ENCODE assay signal across 29 cellular contexts in genomic region chr18:22268641-22269128, GRCh38.
DNase-seq lines count a peak whose midpoint lies in the region; ATAC-seq and TF ChIP-seq lines count a peak whose summit lies in the region.
"Had no signal": no experiment of that assay in that cellular context is flagged by ENCODE, and none has a peak within 500 bp of the region (broad histone marks: within the 10 kb centered on the region; RNA-seq: fewer than 3 reads in every experiment).

No MANE protein-coding gene starts in this region.

- ATAC-seq in Right ventricle myocardium superior (ENCODE audit: poor library complexity) = peak; percentile 28
- ATAC-seq in heart left ventricle = no peak
- ATAC-seq: activated naive CD8-positive, alpha-beta T cell treated with anti-CD3 and anti-CD28 coated beads, Interleukin-2, amount 50 U/mL, for 24 hours; CD8-positive, alpha-beta T cell; esophagus mucosa; HCT116; HepG2 had no signal

- no peak for TF ChIP-seq CTCF in heart left ventricle (IDR thresholded peaks at IDR 0.05)

- H3K27ac ChIP-seq in heart left ventricle = peak overlapping the region; percentile 77 to 98 (median 92)
- no peak overlapping the region for H3K27ac ChIP-seq in effector memory CD4-positive, alpha-beta T cell (ENCODE audit: insufficient read depth, low read length, poor library complexity, severe bottlenecking)
- H3K27ac ChIP-seq: RWPE1, SK-N-MC, stomach had no signal

- H3K4me1 ChIP-seq in heart left ventricle = peaks cover 0 to 33% (median 4%) of the 10 kb centered on the region in 12 donors
- no peaks in the 10 kb centered on the region for H3K4me1 ChIP-seq in effector memory CD4-positive, alpha-beta T cell (ENCODE audit: control insufficient read depth, insufficient read depth, low read length, poor library complexity, severe bottlenecking)
- H3K4me1 ChIP-seq: stomach had no signal

- no peak for TF ChIP-seq POLR2A in heart left ventricle (IDR thresholded peaks at IDR 0.05)

- H3K9me3 ChIP-seq in heart left ventricle = no peaks in the 10 kb centered on the region
- H3K9me3 ChIP-seq in effector memory CD4-positive, alpha-beta T cell (ENCODE audit: control insufficient read depth, low read length) = no peaks in the 10 kb centered on the region
- H3K9me3 ChIP-seq: stomach had no signal

- no peak for DNase-seq in Right ventricle myocardium superior
- no peak for DNase-seq in cardiac septum (ENCODE audit: low spot score)
- DNase-seq in NCI-H146 treated with DMSO at 0.1 percent for 48 hours (lab: John Stamatoyannopoulos, UW; ENCODE audit: unreplicated experiment) = peak; percentile 84
- DNase-seq in heart left ventricle = no peak
- no peak for DNase-seq in SHP77 (lab: John Stamatoyannopoulos, UW)
- DNase-seq in effector memory CD4-positive, alpha-beta T cell = no peak
- no peak for DNase-seq in cerebellar nuclear complex (lab: John Stamatoyannopoulos, UW)
- DNase-seq: activated CD4-positive, alpha-beta T cell treated with anti-CD3 and anti-CD28 coated beads, Interleukin-2, amount 50 U/mL, for 48 hours; activated CD4-positive, CD25-positive, alpha-beta regulatory T cell; activated naive CD4-positive, alpha-beta T cell; activated naive CD8-positive, alpha-beta T cell treated with anti-CD3 and anti-CD28 coated beads, Interleukin-2, amount 50 U/mL, for 24 hours; CD8-positive, alpha-beta T cell; central memory CD4-positive, alpha-beta T cell; endodermal cell; glutamatergic neuron; islet precursor cell; Kasumi-1; naive B cell; NCI-H1048; NCI-H187 treated with DMSO at 0.1 percent for 48 hours; NCI-H226; stimulated activated CD4-positive, alpha-beta T cell treated with anti-CD3 and anti-CD28 coated beads, Interleukin-2, amount 100 ng/mL, for 24 hours; stimulated activated CD8-positive, alpha-beta memory T cell treated with anti-CD3 and anti-CD28 coated beads, Interleukin-4, amount 100 ng/mL, for 48 hours; stomach had no signal

- WGBS in heart left ventricle, 4 donors = 41 to 53% (median 49%) methylated on average over 4 of the region's 4 CpGs

- H3K4me3 ChIP-seq in heart left ventricle = peak overlapping the region in 4 of 12 donors; percentile 11 to 24 (median 12)
- no peak overlapping the region for H3K4me3 ChIP-seq in effector memory CD4-positive, alpha-beta T cell (ENCODE audit: insufficient read depth, low read depth, low read length, poor library complexity, severe bottlenecking)
- H3K4me3 ChIP-seq: SK-N-MC, stomach had no signal

- intact Hi-C loops in Right ventricle myocardium superior (cut with DNase I) = loop anchor here (5.0 kb wide), 2 partner anchors 79 to 96 kb away; no protein-coding TSS in a partner anchor
- intact Hi-C loops in cardiac septum (cut with DNase I) = loop anchor here (1.0 to 10.0 kb wide), 3 partner anchors 80 to 444 kb away; no protein-coding TSS in a partner anchor
- intact Hi-C loops in heart left ventricle (cut with DNase I) = loop anchor here in 9 of 10 donors (5.0 to 10.0 kb wide), 12 partner anchors 54 to 294 kb away; partner anchors contain the start of gene GATA6 (in 1 of the 9)

- H3K27me3 ChIP-seq in heart left ventricle = no peaks in the 10 kb centered on the region
- H3K27me3 ChIP-seq in effector memory CD4-positive, alpha-beta T cell (replicated peaks; ENCODE audit: control insufficient read depth, insufficient read depth, low read length, poor library complexity, severe bottlenecking) = no peaks in the 10 kb centered on the region

- no peaks in the 10 kb centered on the region for H3K36me3 ChIP-seq in heart left ventricle
- no peaks in the 10 kb centered on the region for H3K36me3 ChIP-seq in effector memory CD4-positive, alpha-beta T cell (ENCODE audit: control insufficient read depth, insufficient read depth, low read length)
- H3K36me3 ChIP-seq: stomach had no signal
